Comparison of ENCODE assay signal across 28 cellular contexts in the genomic region with DNA sequence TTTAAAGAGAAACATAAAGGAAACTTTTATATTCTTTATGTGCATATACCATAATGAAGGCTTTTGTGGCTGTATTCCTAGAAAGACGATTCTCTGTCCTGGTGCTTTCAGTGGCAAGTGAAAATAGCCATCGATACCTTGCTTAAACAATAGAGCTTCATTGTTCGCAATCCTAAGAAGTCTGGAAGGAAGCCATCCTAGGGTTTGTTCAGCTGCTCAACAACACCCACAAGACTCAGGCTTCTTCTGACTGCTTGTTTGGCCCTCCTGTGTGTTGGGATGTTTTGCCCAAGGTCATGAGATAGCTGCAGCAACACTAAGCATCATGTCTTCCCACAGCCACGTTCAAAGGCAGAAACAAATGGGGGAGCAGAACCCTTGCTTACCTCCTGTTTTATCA.
"Had no signal": no experiment of that assay in that cellular context is flagged by ENCODE, and none has a peak within 500 bp of the region (broad histone marks: within the 10 kb centered on the region; RNA-seq: fewer than 3 reads in every experiment).

No MANE protein-coding gene starts in this region.

- ATAC-seq: gastrocnemius medialis; left cardiac atrium; natural killer cell treated with Interleukin-12 subunit alpha and Interleukin-12 subunit beta and Interleukin-15 and Interleukin-18, amount 100 ng/mL, for 72 hours; right lobe of liver; stimulated activated naive B cell treated with anti-CD40 and anti-IgM and Interleukin-4, amounts not matched to agents 10 μg/mL and 1 μg/mL and 100 μg/mL, for 72 hours; T-helper 17 cell; upper lobe of right lung had no signal

- H3K27me3 ChIP-seq: gastrocnemius medialis, hepatocyte, neutrophil, right lobe of liver, stomach, tibial artery, upper lobe of right lung had no signal

- H3K4me2 ChIP-seq: hepatocyte had no signal

- H3K79me2 ChIP-seq: hepatocyte had no signal

- H3K4me3 ChIP-seq: gastrocnemius medialis, hepatocyte, right lobe of liver, skin epidermis, stomach, tibial artery, upper lobe of right lung had no signal

- DNase-seq: activated CD4-positive, alpha-beta memory T cell treated with anti-CD3 and anti-CD28 coated beads for 36 hours; activated CD4-positive, alpha-beta T cell treated with anti-CD3 and anti-CD28 coated beads, Interleukin-2, amount 10 ng/mL, durations not matched to agents 24 days and 14 days; activated CD4-positive, CD25-positive, alpha-beta regulatory T cell treated with anti-CD3 and anti-CD28 coated beads, Interleukin-2, amount 50 U/mL, for 72 hours; activated CD8-positive, alpha-beta memory T cell treated with anti-CD3 and anti-CD28 coated beads, Interleukin-2, amount 50 U/mL, for 4 hours; activated gamma-delta T cell; activated naive CD4-positive, alpha-beta T cell treated with anti-CD3 and anti-CD28 coated beads, Interleukin-2, amount 10 ng/mL, durations not matched to agents 7 days and 5 days; activated naive CD8-positive, alpha-beta T cell treated with anti-CD3 and anti-CD28 coated beads, Interleukin-2, amount 10 ng/mL, durations not matched to agents 7 days and 5 days; activated T-cell treated with anti-CD3 and anti-CD28 coated beads, Interleukin-2, amount 50 U/mL, for 24 hours; effector CD8-positive, alpha-beta T cell; gastrocnemius medialis; left cardiac atrium; right lobe of liver; stimulated activated CD4-positive, alpha-beta T cell treated with anti-CD3 and anti-CD28 coated beads, Interleukin-1b, Interleukin-23, amount 100 ng/mL, for 48 hours; stimulated activated CD4-positive, alpha-beta T cell treated with anti-CD3 and anti-CD28 coated beads, Interleukin-4, amount 100 ng/mL, for 4 hours; stimulated activated CD8-positive, alpha-beta memory T cell treated with anti-CD3 and anti-CD28 coated beads, Interleukin-4, amount 100 ng/mL, for 48 hours; stimulated activated naive B cell treated with anti-CD40 and anti-IgM and Interleukin-4, amounts not matched to agents 10 μg/mL and 1 μg/mL and 100 μg/mL, for 72 hours; stomach; T-helper 17 cell; T1000; tibial artery; upper lobe of right lung had no signal

- H3K9me3 ChIP-seq: gastrocnemius medialis, neutrophil, right lobe of liver, stomach, tibial artery, upper lobe of right lung had no signal

- H3K4me3 Mint-ChIP-seq: activated CD4-positive, alpha-beta memory T cell treated with anti-CD3 and anti-CD28 coated beads for 36 hours; activated CD4-positive, alpha-beta T cell treated with anti-CD3 and anti-CD28 coated beads, Interleukin-2, amount 10 ng/mL, durations not matched to agents 24 days and 14 days; activated naive CD4-positive, alpha-beta T cell treated with anti-CD3 and anti-CD28 coated beads, Interleukin-2, amount 10 ng/mL, durations not matched to agents 7 days and 5 days; activated naive CD8-positive, alpha-beta T cell treated with anti-CD3 and anti-CD28 coated beads, Interleukin-2, amount 10 ng/mL, durations not matched to agents 7 days and 5 days; activated T-cell treated with anti-CD3 and anti-CD28 coated beads, Interleukin-2, amount 50 U/mL, for 24 hours; central memory CD8-positive, alpha-beta T cell; memory B cell; natural killer cell treated with Interleukin-12 subunit alpha and Interleukin-12 subunit beta and Interleukin-15 and Interleukin-18, amount 100 ng/mL, for 72 hours; stimulated activated naive B cell treated with anti-CD40 and anti-IgM and Interleukin-4, amounts not matched to agents 10 μg/mL and 1 μg/mL and 100 μg/mL, for 72 hours; T-helper 17 cell had no signal

- H3K27ac ChIP-seq: gastrocnemius medialis, hepatocyte, neutrophil, right lobe of liver, skin epidermis, stomach, tibial artery, upper lobe of right lung had no signal

- H3K9me3 Mint-ChIP-seq: central memory CD8-positive, alpha-beta T cell; natural killer cell treated with Interleukin-12 subunit alpha and Interleukin-12 subunit beta and Interleukin-15 and Interleukin-18, amount 100 ng/mL, for 72 hours had no signal

- H2AFZ ChIP-seq: hepatocyte had no signal

- H3K27me3 Mint-ChIP-seq: activated CD4-positive, alpha-beta memory T cell treated with anti-CD3 and anti-CD28 coated beads for 36 hours; activated CD4-positive, alpha-beta T cell treated with anti-CD3 and anti-CD28 coated beads, Interleukin-2, amount 10 ng/mL, durations not matched to agents 24 days and 14 days; activated naive CD4-positive, alpha-beta T cell treated with anti-CD3 and anti-CD28 coated beads, Interleukin-2, amount 10 ng/mL, durations not matched to agents 7 days and 5 days; activated naive CD8-positive, alpha-beta T cell treated with anti-CD3 and anti-CD28 coated beads, Interleukin-2, amount 10 ng/mL, durations not matched to agents 7 days and 5 days; activated T-cell treated with anti-CD3 and anti-CD28 coated beads, Interleukin-2, amount 50 U/mL, for 24 hours; central memory CD8-positive, alpha-beta T cell; memory B cell; natural killer cell treated with Interleukin-12 subunit alpha and Interleukin-12 subunit beta and Interleukin-15 and Interleukin-18, amount 100 ng/mL, for 72 hours; progenitor cell of endocrine pancreas; stimulated activated naive B cell treated with anti-CD40 and anti-IgM and Interleukin-4, amounts not matched to agents 10 μg/mL and 1 μg/mL and 100 μg/mL, for 72 hours; T-helper 17 cell had no signal

- H3K4me1 ChIP-seq: gastrocnemius medialis, right lobe of liver, upper lobe of right lung had no signal

- H3K36me3 ChIP-seq: right lobe of liver had no signal

- H3K4me1 Mint-ChIP-seq: central memory CD8-positive, alpha-beta T cell; memory B cell had no signal

- H3K27ac Mint-ChIP-seq: activated CD4-positive, alpha-beta memory T cell treated with anti-CD3 and anti-CD28 coated beads for 36 hours; activated CD4-positive, alpha-beta T cell treated with anti-CD3 and anti-CD28 coated beads, Interleukin-2, amount 10 ng/mL, durations not matched to agents 24 days and 14 days; activated naive CD4-positive, alpha-beta T cell treated with anti-CD3 and anti-CD28 coated beads, Interleukin-2, amount 10 ng/mL, durations not matched to agents 7 days and 5 days; activated naive CD8-positive, alpha-beta T cell treated with anti-CD3 and anti-CD28 coated beads, Interleukin-2, amount 10 ng/mL, durations not matched to agents 7 days and 5 days; activated T-cell treated with anti-CD3 and anti-CD28 coated beads, Interleukin-2, amount 50 U/mL, for 24 hours; memory B cell; natural killer cell treated with Interleukin-12 subunit alpha and Interleukin-12 subunit beta and Interleukin-15 and Interleukin-18, amount 100 ng/mL, for 72 hours; progenitor cell of endocrine pancreas; stimulated activated naive B cell treated with anti-CD40 and anti-IgM and Interleukin-4, amounts not matched to agents 10 μg/mL and 1 μg/mL and 100 μg/mL, for 72 hours; T-helper 17 cell had no signal
